Comparison of ENCODE assay signal across 9 cellular contexts in the genomic region with DNA sequence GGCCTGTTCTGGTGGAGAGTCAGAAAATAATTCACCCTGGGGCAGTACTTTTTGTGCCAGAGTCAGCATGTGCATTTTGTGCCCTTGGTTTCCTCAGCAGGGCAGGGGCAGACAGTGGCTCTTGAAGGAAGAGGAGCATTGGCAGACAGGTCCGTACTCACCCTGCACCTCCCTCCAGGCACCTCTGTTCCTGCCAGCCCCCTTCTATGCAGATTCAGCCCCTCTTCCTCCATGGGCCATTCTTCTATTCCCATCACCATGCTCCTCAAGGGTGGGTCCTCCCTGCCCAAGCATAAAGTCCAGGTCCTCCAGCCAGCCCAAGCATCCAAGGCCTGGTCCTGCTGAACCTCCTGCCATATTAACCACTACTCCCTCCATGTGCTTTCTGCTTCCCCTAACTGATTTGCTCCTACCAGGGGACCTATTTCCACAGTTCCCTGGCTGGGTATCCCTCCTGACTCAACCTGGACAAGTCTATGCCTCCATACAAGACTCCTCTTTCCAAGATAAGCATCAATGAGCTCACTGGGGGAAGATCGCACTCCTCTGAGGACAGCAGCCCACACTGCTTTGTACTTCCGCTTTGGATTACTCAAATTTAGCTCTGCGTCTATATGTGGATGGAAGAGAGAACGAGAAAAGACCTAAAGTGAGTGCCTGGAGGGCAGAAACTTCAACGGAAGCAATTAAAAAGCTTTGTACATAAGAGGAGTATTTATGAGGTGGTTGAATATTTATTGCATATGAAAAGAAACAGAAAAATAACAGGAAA. TPM values are rescaled to one million over a fixed set of nuclear protein-coding genes. Genes with fewer than 3 reads are reported as not detected.
DNase-seq lines count a peak whose midpoint lies in the region; ATAC-seq, FAIRE-seq and TF ChIP-seq lines count a peak whose summit lies in the region.
"Had no signal": no experiment of that assay in that cellular context is flagged by ENCODE, and none has a peak within 500 bp of the region (broad histone marks: within the 10 kb centered on the region; RNA-seq: fewer than 3 reads in every experiment).

No MANE protein-coding gene starts in this region.

- FAIRE-seq in GM12891 (lab: Jason Lieb, UNC): no peak

- peak; percentile 8 for ATAC-seq in HG03103 (IDR thresholded peaks at IDR 0.05; ENCODE audit: low read depth, unreplicated experiment)
- ATAC-seq: SK-N-SH treated with all-trans-retinoic acid at 6 μM for 48 hours had no signal

- no peaks in the 10 kb centered on the region for H3K36me3 Mint-ChIP-seq in activated naive CD4-positive, alpha-beta T cell treated with anti-CD3 and anti-CD28 coated beads, Interleukin-2, amount 10 ng/mL, durations not matched to agents 7 days and 5 days

- H3K4me3 Mint-ChIP-seq in activated naive CD4-positive, alpha-beta T cell treated with anti-CD3 and anti-CD28 coated beads, Interleukin-2, amount 10 ng/mL, durations not matched to agents 7 days and 5 days: peak overlapping the region; percentile 5

- H3K27me3 Mint-ChIP-seq in activated naive CD4-positive, alpha-beta T cell treated with anti-CD3 and anti-CD28 coated beads, Interleukin-2, amount 10 ng/mL, durations not matched to agents 7 days and 5 days: peaks cover 31% of the 10 kb centered on the region

- H3K9me3 Mint-ChIP-seq in activated naive CD4-positive, alpha-beta T cell treated with anti-CD3 and anti-CD28 coated beads, Interleukin-2, amount 10 ng/mL, durations not matched to agents 7 days and 5 days: no peaks in the 10 kb centered on the region

- CTCF ChIA-PET in activated naive CD4-positive, alpha-beta T cell treated with anti-CD3 and anti-CD28 coated beads, Interleukin-2, amount 10 ng/mL, durations not matched to agents 7 days and 5 days (lab: Charles Lee): interaction anchor here (0.6 to 1.8 kb wide), 3 partner anchors 13 to 214 kb away, joined by 3 to 6 read pairs (median 4); no protein-coding TSS in a partner anchor

- no peak for TF ChIP-seq CTCF in VCaP (conservative IDR thresholded peaks at IDR 0.05)

- peaks cover 61% of the 10 kb centered on the region for H3K4me1 Mint-ChIP-seq in activated naive CD4-positive, alpha-beta T cell treated with anti-CD3 and anti-CD28 coated beads, Interleukin-2, amount 10 ng/mL, durations not matched to agents 7 days and 5 days

- peak; percentile 46 for DNase-seq in activated naive CD4-positive, alpha-beta T cell treated with anti-CD3 and anti-CD28 coated beads, Interleukin-2, amount 10 ng/mL, durations not matched to agents 7 days and 5 days
- DNase-seq in activated naive CD4-positive, alpha-beta T cell treated with anti-CD3 and anti-CD28 coated beads, Interleukin-2, amount 50 U/mL, for 16 hours: no peak
- peak; percentile 5 for DNase-seq in superior temporal gyrus (ENCODE audit: extremely low spot score)
- no peak for DNase-seq in foreskin melanocyte
- no peak for DNase-seq in NCI-H2196 treated with DMSO at 0.1 percent for 48 hours (lab: John Stamatoyannopoulos, UW; ENCODE audit: unreplicated experiment)
- DNase-seq in GM12891 (ENCODE audit: insufficient read length, low spot score): no peak

- peak overlapping the region; percentile 97 for H3K27ac Mint-ChIP-seq in activated naive CD4-positive, alpha-beta T cell treated with anti-CD3 and anti-CD28 coated beads, Interleukin-2, amount 10 ng/mL, durations not matched to agents 7 days and 5 days

- peak overlapping the region; percentile 81 for H3K27ac ChIP-seq in VCaP

- no peak for TF ChIP-seq POLR2A in GM12891 (IDR thresholded peaks at IDR 0.05; ENCODE audit: low read depth, low read length)

TF ChIP-seq in GM12891, 5 proteins besides CTCF, POLR2A, EP300 and RAD21:
- no peak for TF ChIP-seq PAX5 (IDR thresholded peaks at IDR 0.05; ENCODE audit: insufficient read depth, low read length, severe bottlenecking)

RNA-seq across cellular contexts. Expression of a gene that starts 9.3 kb away (rescaled TPM):
- 0.04 TPM for polyA plus RNA-seq in GM12891 (2012; ENCODE audit: low read depth, missing spikeins)

RNA-seq across cellular contexts. Expression of a gene that starts 39.7 kb away (rescaled TPM):
- polyA plus RNA-seq in GM12891 (2012; ENCODE audit: low read depth, missing spikeins): not detected

RNA-seq across cellular contexts. Expression of a gene that starts 52.8 kb away (rescaled TPM):
- polyA plus RNA-seq in GM12891 (2012; ENCODE audit: low read depth, missing spikeins): not detected

Comparison
In these comparisons a context has a peak if more than half of its experiments do, and no peak if none do; other contexts are left out.
1. DNase-seq: peak in activated naive CD4-positive, alpha-beta T cell treated with anti-CD3 and anti-CD28 coated beads, Interleukin-2, amount 10 ng/mL, durations not matched to agents 7 days and 5 days (single experiment) and superior temporal gyrus (single experiment); none in activated naive CD4-positive, alpha-beta T cell treated with anti-CD3 and anti-CD28 coated beads, Interleukin-2, amount 50 U/mL, for 16 hours (single experiment), foreskin melanocyte (single experiment), NCI-H2196 treated with DMSO at 0.1 percent for 48 hours (single experiment) and GM12891 (single experiment).